1 cellular context compared by ENCODE assay signal in the genomic region with DNA sequence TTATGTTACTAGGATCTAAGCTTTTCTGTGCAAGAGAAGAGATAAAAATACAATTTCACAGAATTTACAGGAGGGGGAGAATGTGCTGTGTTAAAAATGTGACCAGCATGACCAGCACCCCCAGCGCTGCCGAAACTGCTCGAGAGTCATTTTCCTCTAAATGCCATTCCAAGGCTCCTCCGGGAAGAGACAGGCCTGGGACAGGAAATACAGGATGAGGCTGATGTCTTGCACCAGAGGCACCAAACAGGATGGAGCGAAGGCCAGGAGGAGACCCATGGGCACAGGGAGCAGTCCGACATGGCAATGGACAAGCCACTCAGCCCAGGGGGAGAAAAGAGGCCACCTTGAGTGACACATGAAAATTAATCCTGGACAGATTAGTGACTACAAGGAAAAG.
TF ChIP-seq lines count a peak whose summit lies in the region.

No MANE protein-coding gene starts in this region.

TF ChIP-seq in GM23338, 12 proteins besides CTCF, POLR2A, EP300 and RAD21 (continued from another document):
- TF ChIP-seq, protein P1, sequence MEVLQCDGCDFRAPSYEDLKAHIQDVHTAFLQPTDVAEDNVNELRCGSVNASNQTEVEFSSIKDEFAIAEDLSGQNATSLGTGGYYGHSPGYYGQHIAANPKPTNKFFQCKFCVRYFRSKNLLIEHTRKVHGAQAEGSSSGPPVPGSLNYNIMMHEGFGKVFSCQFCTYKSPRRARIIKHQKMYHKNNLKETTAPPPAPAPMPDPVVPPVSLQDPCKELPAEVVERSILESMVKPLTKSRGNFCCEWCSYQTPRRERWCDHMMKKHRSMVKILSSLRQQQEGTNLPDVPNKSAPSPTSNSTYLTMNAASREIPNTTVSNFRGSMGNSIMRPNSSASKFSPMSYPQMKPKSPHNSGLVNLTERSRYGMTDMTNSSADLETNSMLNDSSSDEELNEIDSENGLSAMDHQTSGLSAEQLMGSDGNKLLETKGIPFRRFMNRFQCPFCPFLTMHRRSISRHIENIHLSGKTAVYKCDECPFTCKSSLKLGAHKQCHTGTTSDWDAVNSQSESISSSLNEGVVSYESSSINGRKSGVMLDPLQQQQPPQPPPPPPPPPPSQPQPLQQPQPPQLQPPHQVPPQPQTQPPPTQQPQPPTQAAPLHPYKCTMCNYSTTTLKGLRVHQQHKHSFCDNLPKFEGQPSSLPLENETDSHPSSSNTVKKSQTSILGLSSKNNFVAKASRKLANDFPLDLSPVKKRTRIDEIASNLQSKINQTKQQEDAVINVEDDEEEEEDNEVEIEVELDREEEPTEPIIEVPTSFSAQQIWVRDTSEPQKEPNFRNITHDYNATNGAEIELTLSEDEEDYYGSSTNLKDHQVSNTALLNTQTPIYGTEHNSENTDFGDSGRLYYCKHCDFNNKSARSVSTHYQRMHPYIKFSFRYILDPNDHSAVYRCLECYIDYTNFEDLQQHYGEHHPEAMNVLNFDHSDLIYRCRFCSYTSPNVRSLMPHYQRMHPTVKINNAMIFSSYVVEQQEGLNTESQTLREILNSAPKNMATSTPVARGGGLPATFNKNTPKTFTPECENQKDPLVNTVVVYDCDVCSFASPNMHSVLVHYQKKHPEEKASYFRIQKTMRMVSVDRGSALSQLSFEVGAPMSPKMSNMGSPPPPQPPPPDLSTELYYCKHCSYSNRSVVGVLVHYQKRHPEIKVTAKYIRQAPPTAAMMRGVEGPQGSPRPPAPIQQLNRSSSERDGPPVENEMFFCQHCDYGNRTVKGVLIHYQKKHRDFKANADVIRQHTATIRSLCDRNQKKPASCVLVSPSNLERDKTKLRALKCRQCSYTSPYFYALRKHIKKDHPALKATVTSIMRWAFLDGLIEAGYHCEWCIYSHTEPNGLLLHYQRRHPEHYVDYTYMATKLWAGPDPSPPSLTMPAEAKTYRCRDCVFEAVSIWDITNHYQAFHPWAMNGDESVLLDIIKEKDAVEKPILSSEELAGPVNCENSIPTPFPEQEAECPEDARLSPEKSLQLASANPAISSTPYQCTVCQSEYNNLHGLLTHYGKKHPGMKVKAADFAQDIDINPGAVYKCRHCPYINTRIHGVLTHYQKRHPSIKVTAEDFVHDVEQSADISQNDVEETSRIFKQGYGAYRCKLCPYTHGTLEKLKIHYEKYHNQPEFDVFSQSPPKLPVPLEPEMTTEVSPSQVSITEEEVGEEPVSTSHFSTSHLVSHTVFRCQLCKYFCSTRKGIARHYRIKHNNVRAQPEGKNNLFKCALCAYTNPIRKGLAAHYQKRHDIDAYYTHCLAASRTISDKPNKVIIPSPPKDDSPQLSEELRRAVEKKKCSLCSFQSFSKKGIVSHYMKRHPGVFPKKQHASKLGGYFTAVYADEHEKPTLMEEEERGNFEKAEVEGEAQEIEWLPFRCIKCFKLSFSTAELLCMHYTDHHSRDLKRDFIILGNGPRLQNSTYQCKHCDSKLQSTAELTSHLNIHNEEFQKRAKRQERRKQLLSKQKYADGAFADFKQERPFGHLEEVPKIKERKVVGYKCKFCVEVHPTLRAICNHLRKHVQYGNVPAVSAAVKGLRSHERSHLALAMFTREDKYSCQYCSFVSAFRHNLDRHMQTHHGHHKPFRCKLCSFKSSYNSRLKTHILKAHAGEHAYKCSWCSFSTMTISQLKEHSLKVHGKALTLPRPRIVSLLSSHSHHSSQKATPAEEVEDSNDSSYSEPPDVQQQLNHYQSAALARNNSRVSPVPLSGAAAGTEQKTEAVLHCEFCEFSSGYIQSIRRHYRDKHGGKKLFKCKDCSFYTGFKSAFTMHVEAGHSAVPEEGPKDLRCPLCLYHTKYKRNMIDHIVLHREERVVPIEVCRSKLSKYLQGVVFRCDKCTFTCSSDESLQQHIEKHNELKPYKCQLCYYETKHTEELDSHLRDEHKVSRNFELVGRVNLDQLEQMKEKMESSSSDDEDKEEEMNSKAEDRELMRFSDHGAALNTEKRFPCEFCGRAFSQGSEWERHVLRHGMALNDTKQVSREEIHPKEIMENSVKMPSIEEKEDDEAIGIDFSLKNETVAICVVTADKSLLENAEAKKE (CRISPR knock-in tag; IDR thresholded peaks at IDR 0.05): no peak
- TF ChIP-seq EZH2 (IDR thresholded peaks at IDR 0.05; ENCODE audit: low read depth, unreplicated experiment) (no peak), ZNF331 (CRISPR knock-in tag; IDR thresholded peaks at IDR 0.05; ENCODE audit: low read depth) (no peak), EZH2phosphoT487 (IDR thresholded peaks at IDR 0.05; ENCODE audit: unreplicated experiment) (no peak), JUNB (IDR thresholded peaks at IDR 0.05; ENCODE audit: unreplicated experiment) (no peak), NANOG (IDR thresholded peaks at IDR 0.05; ENCODE audit: borderline replicate concordance) (no peak), STAT1 (IDR thresholded peaks at IDR 0.05; ENCODE audit: unreplicated experiment) (no peak), POLR2AphosphoS5 (IDR thresholded peaks at IDR 0.05; ENCODE audit: low read depth) (no peak)
- TF ChIP-seq, protein P2, sequence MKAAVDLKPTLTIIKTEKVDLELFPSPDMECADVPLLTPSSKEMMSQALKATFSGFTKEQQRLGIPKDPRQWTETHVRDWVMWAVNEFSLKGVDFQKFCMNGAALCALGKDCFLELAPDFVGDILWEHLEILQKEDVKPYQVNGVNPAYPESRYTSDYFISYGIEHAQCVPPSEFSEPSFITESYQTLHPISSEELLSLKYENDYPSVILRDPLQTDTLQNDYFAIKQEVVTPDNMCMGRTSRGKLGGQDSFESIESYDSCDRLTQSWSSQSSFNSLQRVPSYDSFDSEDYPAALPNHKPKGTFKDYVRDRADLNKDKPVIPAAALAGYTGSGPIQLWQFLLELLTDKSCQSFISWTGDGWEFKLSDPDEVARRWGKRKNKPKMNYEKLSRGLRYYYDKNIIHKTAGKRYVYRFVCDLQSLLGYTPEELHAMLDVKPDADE (IDR thresholded peaks at IDR 0.05): no peak
